In genomic region chr10:2121315-2121714, GRCh38 we compare ENCODE assay signal across 1 cellular context.
A peak's percentile ranks its signal among the peaks of the same experiment; 100 is the strongest.
TF ChIP-seq lines count a peak whose summit lies in the region.

No MANE protein-coding gene starts in this region.

TF ChIP-seq in HEK293, 187 proteins besides CTCF, POLR2A, EP300 and RAD21 (continued from another document):
- TF ChIP-seq ZNF518A (tag by site-specific recombination; conservative IDR thresholded peaks at IDR 0.05; ENCODE audit: low read depth), result peak; percentile 76
TF ChIP-seq in HEK293: peak in this region for 15.
